ENCODE assay signal across 8 cellular contexts in the genomic region with DNA sequence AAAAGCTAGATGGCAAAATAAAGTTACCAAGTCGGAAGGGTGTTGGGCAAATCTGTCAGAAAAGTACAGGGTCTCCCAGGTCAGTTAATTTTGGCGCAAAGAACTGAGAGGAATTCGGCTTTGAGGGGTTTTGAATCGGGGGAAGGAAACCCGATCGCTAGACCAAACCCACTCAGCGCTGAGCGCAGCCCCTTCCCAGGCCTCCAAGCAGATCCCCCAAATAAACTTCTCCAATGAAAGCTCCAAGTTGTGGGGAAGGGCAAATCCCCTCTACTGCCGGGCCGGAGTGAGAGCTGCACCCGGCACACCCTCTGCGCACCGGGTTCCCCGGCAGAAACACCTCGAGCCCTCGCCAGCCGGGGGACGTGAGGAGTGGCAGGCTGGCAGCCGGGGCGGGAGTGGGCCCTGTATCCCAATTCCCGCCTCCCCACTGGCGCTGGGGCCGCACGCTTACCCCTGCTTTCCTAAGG. TPM values are rescaled to one million over a fixed set of nuclear protein-coding genes. Genes with fewer than 3 reads are reported as not detected.
A peak's percentile ranks its signal among the peaks of the same experiment; 100 is the strongest.
DNase-seq lines count a peak whose midpoint lies in the region; ATAC-seq and TF ChIP-seq lines count a peak whose summit lies in the region.

No MANE protein-coding gene starts in this region.

- POLR2A ChIA-PET in GM10248 (lab: Yijun Ruan, JAX), result no interaction called here

- H3K4me2 ChIP-seq in DND-41 (ENCODE audit: insufficient read depth, low read length) (peak overlapping the region; percentile 87), Loucy (ENCODE audit: low read depth, low read length, poor library complexity, severe bottlenecking) (peak overlapping the region; percentile 83)

- H2AFZ ChIP-seq in DND-41 (ENCODE audit: low read depth, low read length) (peak overlapping the region; percentile 75), Loucy (ENCODE audit: low read length) (peak overlapping the region; percentile 75)

- DNase-seq in DND-41 (no peak), right atrium auricular region (ENCODE audit: low spot score) (no peak), GM10248 (ENCODE audit: extremely low spot score) (no peak), C1 segment of cervical spinal cord (lab: John Stamatoyannopoulos, UW) (no peak)
- DNase-seq in activated T-helper 2 cell treated with anti-CD3 and anti-CD28 coated beads, Interferon-gamma antibody, Interleukin-2, Interleukin-4, amounts not matched to agents 10 μg/mL and 5 μg/mL and 100 μg/mL, durations not matched to agents 14 hours and 24 hours and 36 hours (ENCODE audit: low spot score), result no peak

- TF ChIP-seq CTCF in DND-41 (IDR thresholded peaks at IDR 0.05; ENCODE audit: borderline replicate concordance, extremely low read depth, low read length, poor library complexity, severe bottlenecking), result no peak
- TF ChIP-seq CTCF in Loucy (conservative IDR thresholded peaks at IDR 0.05; ENCODE audit: low read length), result no peak
- no peak for TF ChIP-seq CTCF in right atrium auricular region (IDR thresholded peaks at IDR 0.05)
- TF ChIP-seq CTCF in GM10248 (IDR thresholded peaks at IDR 0.05; ENCODE audit: control extremely low read depth, extremely low read depth, low read depth, missing control alignments), result no peak

- no peaks in the 10 kb centered on the region for H3F3A ChIP-seq in Loucy (ENCODE audit: low read depth)

- H3K4me1 ChIP-seq in DND-41 (ENCODE audit: insufficient read depth, low read length) (peaks cover 65% of the 10 kb centered on the region), Loucy (ENCODE audit: insufficient read depth, low read length, poor library complexity, severe bottlenecking) (peaks cover 56% of the 10 kb centered on the region), right atrium auricular region (peaks cover 0 to 15% of the 10 kb centered on the region in 2 donors), skeletal muscle tissue (ENCODE audit: control insufficient read depth in 3 of 3, insufficient read depth in 3 of 3, low read length in 3 of 3) (peaks cover 8 to 14% (median 10%) of the 10 kb centered on the region in 3 donors)

- peaks cover 35% of the 10 kb centered on the region for H3K36me3 Mint-ChIP-seq in activated T-helper 2 cell treated with anti-CD3 and anti-CD28 coated beads, Interferon-gamma antibody, Interleukin-2, Interleukin-4, amounts not matched to agents 10 μg/mL and 5 μg/mL and 100 μg/mL, durations not matched to agents 14 hours and 24 hours and 36 hours (ENCODE audit: low read depth)

- H3K36me3 ChIP-seq in DND-41 (ENCODE audit: insufficient read depth, low read length), result peaks cover 46% of the 10 kb centered on the region
- no peaks in the 10 kb centered on the region for H3K36me3 ChIP-seq in Loucy (ENCODE audit: insufficient read depth, low read length)
- H3K36me3 ChIP-seq in right atrium auricular region, result no peaks in the 10 kb centered on the region
- no peaks in the 10 kb centered on the region for H3K36me3 ChIP-seq in skeletal muscle tissue (ENCODE audit: control insufficient read depth in 3 of 3, insufficient read depth in 3 of 3, low read length in 3 of 3)

- ATAC-seq in DND-41 (ENCODE audit: insufficient read depth, low read depth) (peak; percentile 33), GM21786 (IDR thresholded peaks at IDR 0.05; ENCODE audit: unreplicated experiment) (peak; percentile 2)

- H3K27me3 ChIP-seq in DND-41 (ENCODE audit: insufficient read depth, low read length, poor library complexity), result no peaks in the 10 kb centered on the region
- H3K27me3 ChIP-seq in Loucy (ENCODE audit: insufficient read depth, low read length, poor library complexity, severe bottlenecking), result no peaks in the 10 kb centered on the region
- no peaks in the 10 kb centered on the region for H3K27me3 ChIP-seq in right atrium auricular region
- peaks cover 6 to 15% (median 11%) of the 10 kb centered on the region in 3 donors for H3K27me3 ChIP-seq in skeletal muscle tissue (ENCODE audit: control insufficient read depth in 3 of 3, insufficient read depth in 3 of 3, low read length in 3 of 3)

- H3K27me3 Mint-ChIP-seq in activated T-helper 2 cell treated with anti-CD3 and anti-CD28 coated beads, Interferon-gamma antibody, Interleukin-2, Interleukin-4, amounts not matched to agents 10 μg/mL and 5 μg/mL and 100 μg/mL, durations not matched to agents 14 hours and 24 hours and 36 hours (ENCODE audit: low read depth), result peaks cover 8% of the 10 kb centered on the region

- H3K9ac ChIP-seq in DND-41 (ENCODE audit: low read depth, low read length) (peak overlapping the region; percentile 97), Loucy (ENCODE audit: low read depth, low read length, poor library complexity, severe bottlenecking) (peak overlapping the region; percentile 97), skeletal muscle tissue (ENCODE audit: low read depth in 1 of 3, low read length in 3 of 3) (peak overlapping the region in 2 of 3 donors; percentile 60 to 63)

- H4K20me1 ChIP-seq in DND-41 (ENCODE audit: insufficient read depth, low read length) (peaks cover 42% of the 10 kb centered on the region; the same call in 1 of the 2 replicates), Loucy (ENCODE audit: insufficient read depth, low read length, poor library complexity, severe bottlenecking) (no peaks in the 10 kb centered on the region)

- H3K9me3 ChIP-seq in DND-41 (ENCODE audit: insufficient read depth, low read length, severe bottlenecking) (no peaks in the 10 kb centered on the region), Loucy (ENCODE audit: insufficient read depth, low read depth, low read length) (no peaks in the 10 kb centered on the region), right atrium auricular region (no peaks in the 10 kb centered on the region), skeletal muscle tissue (ENCODE audit: control insufficient read depth in 3 of 3, low read length in 3 of 3) (no peaks in the 10 kb centered on the region)

- no peaks in the 10 kb centered on the region for H3K9me2 ChIP-seq in Loucy (replicated peaks; ENCODE audit: low read depth, low read length)

- H3K4me3 Mint-ChIP-seq in activated T-helper 2 cell treated with anti-CD3 and anti-CD28 coated beads, Interferon-gamma antibody, Interleukin-2, Interleukin-4, amounts not matched to agents 10 μg/mL and 5 μg/mL and 100 μg/mL, durations not matched to agents 14 hours and 24 hours and 36 hours (ENCODE audit: low read depth), result peak overlapping the region; percentile 88

- CTCF ChIA-PET in GM10248 (lab: Yijun Ruan, JAX), result no interaction called here

- H3K4me3 ChIP-seq in DND-41 (ENCODE audit: low read depth in 1 of 2, low read length in 2 of 2) (peak overlapping the region; percentile 66 to 69), Loucy (ENCODE audit: low read length, poor library complexity, severe bottlenecking) (peak overlapping the region; percentile 91), right atrium auricular region (peak overlapping the region; percentile 63 to 82), skeletal muscle tissue (ENCODE audit: low read length in 3 of 3) (peak overlapping the region; percentile 62 to 78 (median 77))

- H3K79me2 ChIP-seq in DND-41 (ENCODE audit: insufficient read depth, low read length) (peaks cover 55% of the 10 kb centered on the region), Loucy (ENCODE audit: insufficient read depth, low read length) (peaks cover 60% of the 10 kb centered on the region)

- intact Hi-C loops in activated T-helper 2 cell treated with anti-CD3 and anti-CD28 coated beads, Interferon-gamma antibody, Interleukin-2, Interleukin-4, amounts not matched to agents 10 μg/mL and 5 μg/mL and 100 μg/mL, durations not matched to agents 14 hours and 24 hours and 36 hours (cut with micrococcal nuclease), result loop anchor here (5.0 kb wide), 1 partner anchor 303 kb away; the partner anchor contains the start of gene ZDHHC17

- no peaks in the 10 kb centered on the region for H3K9me3 Mint-ChIP-seq in activated T-helper 2 cell treated with anti-CD3 and anti-CD28 coated beads, Interferon-gamma antibody, Interleukin-2, Interleukin-4, amounts not matched to agents 10 μg/mL and 5 μg/mL and 100 μg/mL, durations not matched to agents 14 hours and 24 hours and 36 hours

- H3K4me1 Mint-ChIP-seq in activated T-helper 2 cell treated with anti-CD3 and anti-CD28 coated beads, Interferon-gamma antibody, Interleukin-2, Interleukin-4, amounts not matched to agents 10 μg/mL and 5 μg/mL and 100 μg/mL, durations not matched to agents 14 hours and 24 hours and 36 hours (ENCODE audit: low read depth), result peaks cover 36% of the 10 kb centered on the region

- peak overlapping the region; percentile 86 for H3K27ac ChIP-seq in DND-41 (ENCODE audit: low read length)
- no peak overlapping the region for H3K27ac ChIP-seq in right atrium auricular region
- no peak overlapping the region for H3K27ac ChIP-seq in skeletal muscle tissue (ENCODE audit: low read depth, low read length)

- peak overlapping the region; percentile 39 for H3K27ac Mint-ChIP-seq in activated T-helper 2 cell treated with anti-CD3 and anti-CD28 coated beads, Interferon-gamma antibody, Interleukin-2, Interleukin-4, amounts not matched to agents 10 μg/mL and 5 μg/mL and 100 μg/mL, durations not matched to agents 14 hours and 24 hours and 36 hours

RNA-seq across cellular contexts. Expression of gene E2F7, which starts 0.4 kb away (rescaled TPM):
- 14.3 and 17.7 TPM in 2 replicates for total RNA-seq in activated T-helper 2 cell treated with anti-CD3 and anti-CD28 coated beads, Interferon-gamma antibody, Interleukin-2, Interleukin-4, amounts not matched to agents 10 μg/mL and 5 μg/mL and 100 μg/mL, durations not matched to agents 14 hours and 24 hours and 36 hours
- total RNA-seq in right atrium auricular region (under 1 TPM in 1 of 2 donors, not detected in 1; 0.75 TPM), skeletal muscle tissue (1.0 TPM)
